1 cellular context compared by ENCODE assay signal in genomic region chr3:14146381-14147062, GRCh38.
TF ChIP-seq lines count a peak whose summit lies in the region.

No MANE protein-coding gene starts in this region.

TF ChIP-seq in WTC11, 78 proteins besides CTCF, POLR2A, EP300 and RAD21 (continued from another document):
- TF ChIP-seq HMGXB4 (CRISPR knock-in tag; IDR thresholded peaks at IDR 0.05) = no peak
- TF ChIP-seq ZNF532 (CRISPR knock-in tag; IDR thresholded peaks at IDR 0.05; ENCODE audit: borderline replicate concordance) = no peak
- no peak for TF ChIP-seq ZNF281 (CRISPR knock-in tag; IDR thresholded peaks at IDR 0.05)
- no peak for TF ChIP-seq ZNF512 (CRISPR knock-in tag; IDR thresholded peaks at IDR 0.05; ENCODE audit: borderline replicate concordance)
- no peak for TF ChIP-seq TEAD4 (CRISPR knock-in tag; IDR thresholded peaks at IDR 0.05)
- no peak for TF ChIP-seq RELA (CRISPR knock-in tag; IDR thresholded peaks at IDR 0.05; ENCODE audit: borderline replicate concordance)
- no peak for TF ChIP-seq MYBL2 (CRISPR knock-in tag; IDR thresholded peaks at IDR 0.05)
- no peak for TF ChIP-seq MAX (CRISPR knock-in tag; IDR thresholded peaks at IDR 0.05)
